In the genomic region with DNA sequence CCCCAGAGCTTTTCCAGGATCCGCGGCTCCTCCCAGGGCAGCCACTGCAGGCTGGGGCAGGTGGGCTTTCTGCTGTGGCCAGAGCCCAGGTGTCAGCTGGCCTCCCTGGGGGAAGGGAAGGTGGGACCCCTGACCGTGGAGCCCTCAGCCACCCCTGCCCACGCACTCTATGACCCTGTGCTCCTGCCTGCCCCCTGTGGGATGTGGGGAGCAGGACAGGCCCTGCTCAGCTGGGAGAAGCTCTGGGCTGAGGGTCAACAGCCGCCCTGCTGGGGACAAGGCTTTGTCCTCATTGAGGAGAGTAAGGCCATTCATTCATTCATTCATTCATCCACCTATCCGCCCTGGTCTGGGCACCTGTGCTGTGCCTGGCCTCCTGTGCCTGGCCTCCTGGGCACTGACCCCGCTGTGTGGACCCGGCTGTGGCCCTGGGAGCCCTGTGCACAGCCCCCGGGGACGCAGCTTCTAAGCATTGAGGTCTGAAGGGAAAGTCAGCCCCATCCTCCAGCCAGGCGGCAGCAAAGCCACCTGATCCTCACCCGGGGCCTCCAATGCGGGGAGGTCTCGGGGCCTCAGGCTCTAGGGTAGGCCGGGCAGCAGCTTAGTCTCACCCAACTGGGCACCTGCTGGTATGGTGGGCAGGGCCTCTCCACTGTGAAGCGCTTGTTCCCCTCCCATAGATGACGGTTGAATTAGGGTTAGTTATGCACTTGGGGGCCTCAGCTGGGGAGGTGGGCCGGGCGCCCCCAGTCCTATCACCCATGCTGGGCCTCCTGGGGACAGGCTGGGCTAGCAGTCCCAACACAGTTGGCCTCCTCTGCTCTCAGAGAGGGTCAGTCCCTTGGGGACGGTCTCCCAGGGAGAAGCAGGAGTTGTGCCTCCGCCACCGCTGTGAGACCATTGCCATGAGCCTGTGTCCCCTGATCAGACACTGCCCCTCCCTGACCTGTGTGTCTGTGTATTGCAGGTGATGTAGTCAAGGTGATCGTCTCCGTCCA, we compare ENCODE assay signal across 10 cellular contexts. TPM values are rescaled to one million over a fixed set of nuclear protein-coding genes. Genes with fewer than 3 reads are reported as not detected.
DNase-seq lines count a peak whose midpoint lies in the region; ATAC-seq, FAIRE-seq and TF ChIP-seq lines count a peak whose summit lies in the region.
"Had no signal": no experiment of that assay in that cellular context is flagged by ENCODE, and none has a peak within 500 bp of the region (broad histone marks: within the 10 kb centered on the region; RNA-seq: fewer than 3 reads in every experiment).

No MANE protein-coding gene starts in this region.

- peak; percentile 42 for DNase-seq in activated CD4-positive, alpha-beta T cell treated with anti-CD3 and anti-CD28 coated beads for 36 hours
- no peak for DNase-seq in activated CD4-positive, alpha-beta T cell treated with anti-CD3 and anti-CD28 coated beads, Interleukin-2, amount 10 ng/mL, durations not matched to agents 7 days and 5 days
- DNase-seq in effector memory CD8-positive, alpha-beta T cell, result no peak
- DNase-seq in retinal pigment epithelial cell (ENCODE audit: low read depth) (no peak), posterior cingulate gyrus (no peak), RCC 7860 (ENCODE audit: low spot score) (no peak), DMS 273 treated with DMSO at 0.1 percent for 48 hours (lab: John Stamatoyannopoulos, UW) (no peak)

- no peaks in the 10 kb centered on the region for H3K36me3 ChIP-seq in Loucy (ENCODE audit: insufficient read depth, low read length)

- no peaks in the 10 kb centered on the region for H3F3A ChIP-seq in Loucy (ENCODE audit: low read depth)

- no peak overlapping the region for H3K4me3 ChIP-seq in Loucy (ENCODE audit: low read length, poor library complexity, severe bottlenecking)
- no peak overlapping the region for H3K4me3 ChIP-seq in retinal pigment epithelial cell (ENCODE audit: low read length)
- H3K4me3 ChIP-seq: A549 had no signal

- H3K9me3 ChIP-seq in Loucy (ENCODE audit: insufficient read depth, low read depth, low read length), result no peaks in the 10 kb centered on the region
- H3K9me3 ChIP-seq: A549 had no signal

- ATAC-seq in activated CD4-positive, alpha-beta T cell treated with anti-CD3 and anti-CD28 coated beads for 36 hours, result peak; percentile 50
- peak; percentile 44 for ATAC-seq in effector memory CD8-positive, alpha-beta T cell (replicated peaks)

- peaks cover 7% of the 10 kb centered on the region for H4K20me1 ChIP-seq in Loucy (ENCODE audit: insufficient read depth, low read length, poor library complexity, severe bottlenecking)

- H3K9me3 Mint-ChIP-seq in activated CD4-positive, alpha-beta T cell treated with anti-CD3 and anti-CD28 coated beads for 36 hours (ENCODE audit: low read depth), result no peaks in the 10 kb centered on the region
- H3K9me3 Mint-ChIP-seq in activated CD4-positive, alpha-beta T cell treated with anti-CD3 and anti-CD28 coated beads, Interleukin-2, amount 10 ng/mL, durations not matched to agents 7 days and 5 days, result no peaks in the 10 kb centered on the region
- H3K9me3 Mint-ChIP-seq in effector memory CD8-positive, alpha-beta T cell, result no peaks in the 10 kb centered on the region

- no peak overlapping the region for H2AFZ ChIP-seq in Loucy (ENCODE audit: low read length)

- H3K4me1 ChIP-seq in Loucy (ENCODE audit: insufficient read depth, low read length, poor library complexity, severe bottlenecking), result peaks cover 8% of the 10 kb centered on the region
- H3K4me1 ChIP-seq: A549 had no signal

- FAIRE-seq in RCC 7860 (lab: Jason Lieb, UNC), result no peak
- FAIRE-seq: A549, TTC549 had no signal

- H3K4me1 Mint-ChIP-seq in activated CD4-positive, alpha-beta T cell treated with anti-CD3 and anti-CD28 coated beads for 36 hours, result peaks cover 19% of the 10 kb centered on the region
- peaks cover 18% of the 10 kb centered on the region for H3K4me1 Mint-ChIP-seq in activated CD4-positive, alpha-beta T cell treated with anti-CD3 and anti-CD28 coated beads, Interleukin-2, amount 10 ng/mL, durations not matched to agents 7 days and 5 days
- peaks cover 16 to 20% of the 10 kb centered on the region in 2 donors for H3K4me1 Mint-ChIP-seq in effector memory CD8-positive, alpha-beta T cell (ENCODE audit: low read depth in 2 of 2)

- TF ChIP-seq CTCF in Loucy (conservative IDR thresholded peaks at IDR 0.05; ENCODE audit: low read length) (peak; percentile 62), retinal pigment epithelial cell (conservative IDR thresholded peaks at IDR 0.05; ENCODE audit: low read depth, low read length) (peak; percentile 61)

- H3K9ac ChIP-seq in Loucy (ENCODE audit: low read depth, low read length, poor library complexity, severe bottlenecking), result no peak overlapping the region

- H3K4me3 Mint-ChIP-seq in activated CD4-positive, alpha-beta T cell treated with anti-CD3 and anti-CD28 coated beads for 36 hours, result no peak overlapping the region
- H3K4me3 Mint-ChIP-seq in activated CD4-positive, alpha-beta T cell treated with anti-CD3 and anti-CD28 coated beads, Interleukin-2, amount 10 ng/mL, durations not matched to agents 7 days and 5 days, result no peak overlapping the region
- no peak overlapping the region for H3K4me3 Mint-ChIP-seq in effector memory CD8-positive, alpha-beta T cell

- CTCF ChIA-PET in activated CD4-positive, alpha-beta T cell treated with anti-CD3 and anti-CD28 coated beads for 36 hours (lab: Charles Lee), result interaction anchor here (0.8 to 1.3 kb wide), 5 partner anchors 16 to 52 kb away, joined by 3 to 4 read pairs (median 3); no protein-coding TSS in a partner anchor
- CTCF ChIA-PET in activated CD4-positive, alpha-beta T cell treated with anti-CD3 and anti-CD28 coated beads, Interleukin-2, amount 10 ng/mL, durations not matched to agents 7 days and 5 days (lab: Charles Lee), result interaction anchor here (0.8 to 4.1 kb wide), 7 partner anchors 8 to 31 kb away, joined by 3 to 17 read pairs (median 6); no protein-coding TSS in a partner anchor

- no peak overlapping the region for H3K4me2 ChIP-seq in Loucy (ENCODE audit: low read depth, low read length, poor library complexity, severe bottlenecking)
- H3K4me2 ChIP-seq: A549 had no signal

- POLR2A ChIA-PET in activated CD4-positive, alpha-beta T cell treated with anti-CD3 and anti-CD28 coated beads for 36 hours (lab: Charles Lee), result no interaction called here
- POLR2A ChIA-PET in activated CD4-positive, alpha-beta T cell treated with anti-CD3 and anti-CD28 coated beads, Interleukin-2, amount 10 ng/mL, durations not matched to agents 7 days and 5 days (lab: Charles Lee), result no interaction called here

- no peak overlapping the region for H3K27ac Mint-ChIP-seq in activated CD4-positive, alpha-beta T cell treated with anti-CD3 and anti-CD28 coated beads for 36 hours
- no peak overlapping the region for H3K27ac Mint-ChIP-seq in activated CD4-positive, alpha-beta T cell treated with anti-CD3 and anti-CD28 coated beads, Interleukin-2, amount 10 ng/mL, durations not matched to agents 7 days and 5 days
- peak overlapping the region in 1 of 2 donors; percentile 29 for H3K27ac Mint-ChIP-seq in effector memory CD8-positive, alpha-beta T cell

- H3K79me2 ChIP-seq in Loucy (ENCODE audit: insufficient read depth, low read length), result peaks cover 15% of the 10 kb centered on the region

- H3K27me3 Mint-ChIP-seq in activated CD4-positive, alpha-beta T cell treated with anti-CD3 and anti-CD28 coated beads for 36 hours, result no peaks in the 10 kb centered on the region
- no peaks in the 10 kb centered on the region for H3K27me3 Mint-ChIP-seq in activated CD4-positive, alpha-beta T cell treated with anti-CD3 and anti-CD28 coated beads, Interleukin-2, amount 10 ng/mL, durations not matched to agents 7 days and 5 days
- no peaks in the 10 kb centered on the region for H3K27me3 Mint-ChIP-seq in effector memory CD8-positive, alpha-beta T cell

- H3K27me3 ChIP-seq in Loucy (ENCODE audit: insufficient read depth, low read length, poor library complexity, severe bottlenecking), result no peaks in the 10 kb centered on the region

- no peaks in the 10 kb centered on the region for H3K9me2 ChIP-seq in Loucy (replicated peaks; ENCODE audit: low read depth, low read length)

- H3K36me3 Mint-ChIP-seq in activated CD4-positive, alpha-beta T cell treated with anti-CD3 and anti-CD28 coated beads for 36 hours (ENCODE audit: low read depth), result peaks cover 20% of the 10 kb centered on the region
- peaks cover 14% of the 10 kb centered on the region for H3K36me3 Mint-ChIP-seq in activated CD4-positive, alpha-beta T cell treated with anti-CD3 and anti-CD28 coated beads, Interleukin-2, amount 10 ng/mL, durations not matched to agents 7 days and 5 days (ENCODE audit: low read depth)
- peaks cover 17% of the 10 kb centered on the region for H3K36me3 Mint-ChIP-seq in effector memory CD8-positive, alpha-beta T cell (ENCODE audit: insufficient read depth)

- intact Hi-C loops in activated CD4-positive, alpha-beta T cell treated with anti-CD3 and anti-CD28 coated beads for 36 hours (cut with DNase I, micrococcal nuclease), result no loop called here
- intact Hi-C loops in posterior cingulate gyrus (cut with DNase I), result no loop called here

RNA-seq across cellular contexts. Expression of a gene that starts 6.0 kb away (rescaled TPM):
- total RNA-seq in activated CD4-positive, alpha-beta T cell treated with anti-CD3 and anti-CD28 coated beads for 36 hours, result 100 to 1,000 TPM; 135 to 145 TPM
- total RNA-seq in activated CD4-positive, alpha-beta T cell treated with anti-CD3 and anti-CD28 coated beads, Interleukin-2, amount 10 ng/mL, durations not matched to agents 7 days and 5 days, result 100 to 1,000 TPM; 182 to 192 TPM

RNA-seq across cellular contexts. Expression of a gene that starts 24.4 kb away (rescaled TPM):
- total RNA-seq in activated CD4-positive, alpha-beta T cell treated with anti-CD3 and anti-CD28 coated beads for 36 hours, result 10 to 100 TPM; 23.7 to 36.8 TPM
- total RNA-seq in activated CD4-positive, alpha-beta T cell treated with anti-CD3 and anti-CD28 coated beads, Interleukin-2, amount 10 ng/mL, durations not matched to agents 7 days and 5 days, result 10 to 100 TPM; 25.2 to 33.3 TPM

RNA-seq across cellular contexts. Expression of a gene that starts 32.1 kb away (rescaled TPM):
- total RNA-seq in activated CD4-positive, alpha-beta T cell treated with anti-CD3 and anti-CD28 coated beads for 36 hours, result under 1 TPM in 1 of 2 experiments, not detected in 1; 0.14 TPM
- total RNA-seq in activated CD4-positive, alpha-beta T cell treated with anti-CD3 and anti-CD28 coated beads, Interleukin-2, amount 10 ng/mL, durations not matched to agents 7 days and 5 days, result not detected

RNA-seq across cellular contexts. Expression of a gene that starts 35.8 kb away (rescaled TPM):
- 10 to 100 TPM; 32.4 to 39.2 TPM for total RNA-seq in activated CD4-positive, alpha-beta T cell treated with anti-CD3 and anti-CD28 coated beads for 36 hours
- total RNA-seq in activated CD4-positive, alpha-beta T cell treated with anti-CD3 and anti-CD28 coated beads, Interleukin-2, amount 10 ng/mL, durations not matched to agents 7 days and 5 days, result 10 to 100 TPM; 66.6 to 76.6 TPM
